31 cellular contexts compared by ENCODE assay signal in the genomic region with DNA sequence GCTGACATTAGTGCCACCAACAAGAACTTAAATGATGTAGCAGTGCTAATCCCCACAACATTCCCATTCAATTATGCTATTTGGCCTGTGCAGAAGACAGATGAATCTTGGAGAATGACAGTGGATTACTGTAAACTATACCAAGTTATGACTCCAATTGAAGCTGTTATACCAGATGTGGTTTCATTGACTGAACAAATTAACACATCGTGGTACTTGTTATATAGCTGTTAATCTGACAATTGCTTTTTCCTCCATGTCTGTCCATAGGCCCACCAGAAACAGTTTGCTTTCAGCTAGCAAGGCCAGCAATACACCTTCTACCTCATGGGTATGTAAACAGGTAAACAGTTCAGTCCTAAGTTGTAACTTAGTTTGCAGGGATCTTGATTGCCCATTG.
"Had no signal": no experiment of that assay in that cellular context is flagged by ENCODE, and none has a peak within 500 bp of the region (broad histone marks: within the 10 kb centered on the region; RNA-seq: fewer than 3 reads in every experiment).

No MANE protein-coding gene starts in this region.

- DNase-seq: activated CD4-positive, alpha-beta T cell treated with anti-CD3 and anti-CD28 coated beads for 36 hours; activated CD4-positive, alpha-beta T cell treated with anti-CD3 and anti-CD28 coated beads, Interleukin-2, amount 10 ng/mL, durations not matched to agents 7 days and 5 days; activated CD4-positive, alpha-beta T cell treated with anti-CD3 and anti-CD28 coated beads, Interleukin-2, amount 50 U/mL, for 48 hours; activated CD8-positive, alpha-beta T cell treated with anti-CD3 and anti-CD28 coated beads, Interleukin-2, amount 10 ng/mL, durations not matched to agents 7 days and 5 days; activated gamma-delta T cell; activated naive CD4-positive, alpha-beta T cell treated with Interleukin-2 at 50 U/mL for 16 hours; activated naive CD8-positive, alpha-beta T cell treated with anti-CD3 and anti-CD28 coated beads, Interleukin-2, amount 10 ng/mL, durations not matched to agents 7 days and 5 days; activated T-cell treated with anti-CD3 and anti-CD28 coated beads, Interleukin-2, amount 50 U/mL, for 24 hours; amygdala; Kasumi-1; KG1; MM.1S; MV-4-11; NCI-H1092; NCI-H1436 treated with DMSO at 0.1 percent for 48 hours; NCI-H1694 treated with DMSO at 0.1 percent for 48 hours; NCI-H2029; NCI-H345; NCI-H524 treated with DMSO at 0.1 percent for 48 hours; PC-3; Peyer's patch; RPMI8226; SHP77 treated with DMSO at 0.1 percent for 48 hours; SK-N-SH had no signal

- H3K27me3 Mint-ChIP-seq: activated CD4-positive, alpha-beta T cell treated with anti-CD3 and anti-CD28 coated beads for 36 hours; activated naive CD4-positive, alpha-beta T cell treated with anti-CD3 and anti-CD28 coated beads, Interleukin-2, amount 50 U/mL, for 24 hours; activated T-cell treated with anti-CD3 and anti-CD28 coated beads, Interleukin-2, amount 50 U/mL, for 24 hours had no signal

- H3K4me2 ChIP-seq: SK-N-SH had no signal

- H3K9ac ChIP-seq: SK-N-SH had no signal

- ATAC-seq: activated CD4-positive, alpha-beta T cell treated with anti-CD3 and anti-CD28 coated beads for 36 hours; activated CD8-positive, alpha-beta T cell treated with anti-CD3 and anti-CD28 coated beads, Interleukin-2, amount 10 ng/mL, durations not matched to agents 7 days and 5 days; PC-3 had no signal

- H3K27ac Mint-ChIP-seq: activated CD4-positive, alpha-beta T cell treated with anti-CD3 and anti-CD28 coated beads for 36 hours; activated CD4-positive, alpha-beta T cell treated with anti-CD3 and anti-CD28 coated beads, Interleukin-2, amount 10 ng/mL, durations not matched to agents 7 days and 5 days; activated CD8-positive, alpha-beta T cell treated with anti-CD3 and anti-CD28 coated beads, Interleukin-2, amount 10 ng/mL, durations not matched to agents 7 days and 5 days; activated naive CD4-positive, alpha-beta T cell treated with anti-CD3 and anti-CD28 coated beads, Interleukin-2, amount 50 U/mL, for 24 hours; activated naive CD8-positive, alpha-beta T cell treated with anti-CD3 and anti-CD28 coated beads, Interleukin-2, amount 10 ng/mL, durations not matched to agents 7 days and 5 days; activated T-cell treated with anti-CD3 and anti-CD28 coated beads, Interleukin-2, amount 50 U/mL, for 24 hours; activated T-helper 2 cell treated with anti-CD3 and anti-CD28 coated beads, Interferon-gamma antibody, Interleukin-2, Interleukin-4, amounts not matched to agents 10 μg/mL and 5 μg/mL and 100 μg/mL, durations not matched to agents 14 hours and 24 hours and 36 hours; T-helper 1 cell treated with Interleukin-12 subunit alpha and Interleukin-12 subunit beta and Interleukin-4 antibody, amounts not matched to agents 30 μg/mL and 1 μg/mL, for 36 hours; T-helper 2 cell treated with Interferon-gamma antibody and Interleukin-4, amounts not matched to agents 5 μg/mL and 100 μg/mL, for 36 hours had no signal

- H3K27me3 ChIP-seq: ascending aorta, cardiac muscle cell, Peyer's patch, SJSA1 had no signal

- H3K4me1 Mint-ChIP-seq: activated naive CD4-positive, alpha-beta T cell treated with anti-CD3 and anti-CD28 coated beads, Interleukin-2, amount 50 U/mL, for 24 hours had no signal

- H3K9me3 ChIP-seq: ascending aorta, Peyer's patch, SK-N-SH had no signal

- H3K36me3 ChIP-seq: ascending aorta, cardiac muscle cell, Peyer's patch, SJSA1 had no signal

- H3K4me3 Mint-ChIP-seq: activated CD4-positive, alpha-beta T cell treated with anti-CD3 and anti-CD28 coated beads for 36 hours; activated CD4-positive, alpha-beta T cell treated with anti-CD3 and anti-CD28 coated beads, Interleukin-2, amount 10 ng/mL, durations not matched to agents 7 days and 5 days; activated CD8-positive, alpha-beta T cell treated with anti-CD3 and anti-CD28 coated beads, Interleukin-2, amount 10 ng/mL, durations not matched to agents 7 days and 5 days; activated naive CD4-positive, alpha-beta T cell treated with anti-CD3 and anti-CD28 coated beads, Interleukin-2, amount 50 U/mL, for 24 hours; activated naive CD8-positive, alpha-beta T cell treated with anti-CD3 and anti-CD28 coated beads, Interleukin-2, amount 10 ng/mL, durations not matched to agents 7 days and 5 days; activated T-cell treated with anti-CD3 and anti-CD28 coated beads, Interleukin-2, amount 50 U/mL, for 24 hours; T-helper 1 cell treated with Interleukin-12 subunit alpha and Interleukin-12 subunit beta and Interleukin-4 antibody, amounts not matched to agents 30 μg/mL and 1 μg/mL, for 36 hours; T-helper 2 cell treated with Interferon-gamma antibody and Interleukin-4, amounts not matched to agents 5 μg/mL and 100 μg/mL, for 36 hours had no signal

- H3K4me3 ChIP-seq: ascending aorta, cardiac muscle cell, Peyer's patch, SJSA1 had no signal

- H3K4me1 ChIP-seq: ascending aorta, Peyer's patch, SJSA1 had no signal

- H3K27ac ChIP-seq: ascending aorta, cardiac muscle cell, Peyer's patch, SJSA1 had no signal
